Comparison of ENCODE assay signal across 8 cellular contexts in genomic region chr3:101687142-101687931, GRCh38. TPM values are rescaled to one million over a fixed set of nuclear protein-coding genes. Genes with fewer than 3 reads are reported as not detected.
DNase-seq lines count a peak whose midpoint lies in the region; ATAC-seq, FAIRE-seq and TF ChIP-seq lines count a peak whose summit lies in the region.

No MANE protein-coding gene starts in this region.

- no peak for TF ChIP-seq EP300 in HepG2 (IDR thresholded peaks at IDR 0.05; ENCODE audit: low read depth in 2 of 2, low read length in 2 of 2)
- no peak for TF ChIP-seq EP300 in HepG2 (CRISPR knock-in tag; IDR thresholded peaks at IDR 0.05; ENCODE audit: borderline replicate concordance)

- no peak for DNase-seq in T-helper 2 cell treated with Interferon-gamma antibody and Interleukin-4, amounts not matched to agents 5 μg/mL and 100 μg/mL, for 36 hours (ENCODE audit: low spot score)
- DNase-seq in T-helper 2 cell (no peak), body of pancreas (peak in 2 of 4 donors; percentile 25 to 38), HepG2 (ENCODE audit: low spot score) (no peak), NOMO-1 treated with DMSO at 0.1 percent for 48 hours (lab: John Stamatoyannopoulos, UW; ENCODE audit: unreplicated experiment) (no peak)
- no peak for DNase-seq in effector CD8-positive, alpha-beta T cell (lab: John Stamatoyannopoulos, UW)

- peaks cover 34% of the 10 kb centered on the region for H4K20me1 ChIP-seq in HepG2 (ENCODE audit: insufficient read depth, low read length)

- peak overlapping the region; percentile 99 for H3K9ac ChIP-seq in HepG2 (ENCODE audit: insufficient read depth, low read depth, low read length)

- 24 to 30% methylated on average over 23 to 25 of the region's 25 CpGs for WGBS in body of pancreas, 2 donors
- 52% methylated on average over 25 of the region's 25 CpGs for WGBS in HepG2 (ENCODE audit: low lambda C conversion rate)
- 61% methylated on average over 25 of the region's 25 CpGs for WGBS in thymus

- TF ChIP-seq POLR2A in body of pancreas (IDR thresholded peaks at IDR 0.05) (no peak), HepG2 (IDR thresholded peaks at IDR 0.05; ENCODE audit: insufficient read depth in 1 of 2, low read depth in 2 of 2, low read length in 2 of 2) (no peak)

- H3K27me3 Mint-ChIP-seq in T-helper 2 cell treated with Interferon-gamma antibody and Interleukin-4, amounts not matched to agents 5 μg/mL and 100 μg/mL, for 36 hours (ENCODE audit: low read depth): no peaks in the 10 kb centered on the region

- no peak for FAIRE-seq in HepG2 (lab: Jason Lieb, UNC)

- H3K27ac ChIP-seq in body of pancreas: peak overlapping the region; percentile 87 to 91 (median 88)
- H3K27ac ChIP-seq in HepG2 (ENCODE audit: extremely low read length, insufficient read depth, low read length): peak overlapping the region; percentile 85
- H3K27ac ChIP-seq in thymus (ENCODE audit: low read depth): peak overlapping the region; percentile 97

- peak overlapping the region; percentile 88 for H3K4me2 ChIP-seq in HepG2 (ENCODE audit: low read depth, low read length)

- CTCF ChIA-PET in HepG2 (lab: Yijun Ruan, JAX; ENCODE audit: low intra/inter-chr PET ratio, low total read pairs): no interaction called here

- H3K27ac Mint-ChIP-seq in T-helper 2 cell treated with Interferon-gamma antibody and Interleukin-4, amounts not matched to agents 5 μg/mL and 100 μg/mL, for 36 hours: peak overlapping the region; percentile 97

- H3K27me3 ChIP-seq in body of pancreas (no peaks in the 10 kb centered on the region), HepG2 (ENCODE audit: control insufficient read depth in 1 of 2, insufficient read depth in 2 of 2, low read length in 2 of 2) (peaks cover 0 to 4% of the 10 kb centered on the region in 2 experiments; a peak in 1 of 5 replicates), thymus (ENCODE audit: control insufficient read depth, insufficient read depth) (no peaks in the 10 kb centered on the region)

- H3K4me3 Mint-ChIP-seq in T-helper 2 cell treated with Interferon-gamma antibody and Interleukin-4, amounts not matched to agents 5 μg/mL and 100 μg/mL, for 36 hours: peak overlapping the region; percentile 98

- intact Hi-C loops in body of pancreas (cut with DNase I): no loop called here
- intact Hi-C loops in HepG2 (cut with micrococcal nuclease; ENCODE audit: unreplicated experiment): loop anchor here (2.0 to 5.0 kb wide), 2 partner anchors 37 to 90 kb away; partner anchors contain the start of genes CEP97 and NXPE3

- peaks cover 29% of the 10 kb centered on the region for H3K36me3 Mint-ChIP-seq in T-helper 2 cell treated with Interferon-gamma antibody and Interleukin-4, amounts not matched to agents 5 μg/mL and 100 μg/mL, for 36 hours (ENCODE audit: low read depth)

- no peak overlapping the region for H2AFZ ChIP-seq in HepG2 (ENCODE audit: low read length)

- H3K9me3 Mint-ChIP-seq in T-helper 2 cell treated with Interferon-gamma antibody and Interleukin-4, amounts not matched to agents 5 μg/mL and 100 μg/mL, for 36 hours: no peaks in the 10 kb centered on the region

- no peak for TF ChIP-seq RAD21 in HepG2 (CRISPR knock-in tag; IDR thresholded peaks at IDR 0.05)

- ATAC-seq in body of pancreas (no peak), HepG2 (no peak), HG02884 (IDR thresholded peaks at IDR 0.05; ENCODE audit: unreplicated experiment) (no peak)

- POLR2A ChIA-PET in HepG2 (lab: Yijun Ruan, JAX): interaction anchor here (1.0 to 4.3 kb wide), 6 partner anchors 11 to 126 kb away, joined by 3 to 106 read pairs (median 6); partner anchors contain the start of genes CEP97, PCNP, TRMT10C and ZBTB11

- H3K4me1 Mint-ChIP-seq in T-helper 2 cell treated with Interferon-gamma antibody and Interleukin-4, amounts not matched to agents 5 μg/mL and 100 μg/mL, for 36 hours (ENCODE audit: low read depth): peaks cover 24% of the 10 kb centered on the region

- BruUV-seq in HepG2 (replicated peaks; lab: Mats Ljungman, UMichigan): TSS peak; percentile 82

- in situ Hi-C loops in HepG2 (cut with HindIII; ENCODE audit: extremely low pct_ligation_motif_present, low pct_unique_long_range_greater_than_20kb): no loop called here

- H3K36me3 ChIP-seq in body of pancreas (replicated peaks in 1 of 2; ENCODE audit: insufficient read depth in 1 of 2, low read depth in 2 of 2): peaks cover 4 to 7% of the 10 kb centered on the region in 2 donors
- peaks cover 2 to 12% of the 10 kb centered on the region in 2 experiments for H3K36me3 ChIP-seq in HepG2 (replicated peaks in 1 of 2; ENCODE audit: control insufficient read depth in 1 of 2, insufficient read depth in 2 of 2, low read length in 2 of 2)
- peaks cover 10% of the 10 kb centered on the region for H3K36me3 ChIP-seq in thymus (ENCODE audit: control insufficient read depth, insufficient read depth)

- peaks cover 33% of the 10 kb centered on the region for H3K79me2 ChIP-seq in HepG2 (ENCODE audit: insufficient read depth, low read length)

- peak overlapping the region; percentile 28 to 56 for H3K4me3 ChIP-seq in body of pancreas
- peak overlapping the region; percentile 79 to 91 (median 91) for H3K4me3 ChIP-seq in HepG2 (replicated peaks in 1 of 3; ENCODE audit: insufficient read depth in 1 of 3, low read depth in 2 of 3, low read length in 3 of 3)
- peak overlapping the region; percentile 80 for H3K4me3 ChIP-seq in thymus (ENCODE audit: low read length)

- TF ChIP-seq CTCF in body of pancreas (IDR thresholded peaks at IDR 0.05) (no peak), HepG2 (CRISPR knock-in tag; IDR thresholded peaks at IDR 0.05) (no peak)

- H3K4me1 ChIP-seq in body of pancreas: peaks cover 31% of the 10 kb centered on the region
- H3K4me1 ChIP-seq in HepG2 (ENCODE audit: insufficient read depth, low read length): peaks cover 44% of the 10 kb centered on the region
- H3K4me1 ChIP-seq in thymus (ENCODE audit: control insufficient read depth, insufficient read depth, low read length): peaks cover 13% of the 10 kb centered on the region

- no peaks in the 10 kb centered on the region for H3K9me3 ChIP-seq in body of pancreas
- no peaks in the 10 kb centered on the region for H3K9me3 ChIP-seq in HepG2 (ENCODE audit: low read length)
- no peaks in the 10 kb centered on the region for H3K9me3 ChIP-seq in thymus (ENCODE audit: control insufficient read depth)

RNA-seq across cellular contexts. Expression of gene RPL24, which starts 0.8 kb away (rescaled TPM):
- 100 to 1,000 TPM; 616 to 646 TPM for total RNA-seq in body of pancreas
- total RNA-seq in HepG2 (2016; rRNA removed; fragmentation: Illumina TruSeq; extraction: Trizol): 1,056 and 1,362 TPM in 2 replicates
- 1,422 and 1,553 TPM in 2 replicates for total RNA-seq in HepG2 (2016; cell fraction: cytosol; rRNA removed; fragmentation: Illumina TruSeq; extraction: Trizol; ENCODE audit: low read depth)
- 1,073 and 1,398 TPM in 2 replicates for total RNA-seq in HepG2 (2016; cell fraction: insoluble cytoplasmic fraction; rRNA removed; fragmentation: Illumina TruSeq; extraction: Trizol)
- 1,942 and 1,946 TPM in 2 replicates for total RNA-seq in HepG2 (2016; cell fraction: membrane; rRNA removed; fragmentation: Illumina TruSeq; extraction: Trizol)
- 372 and 380 TPM in 2 replicates for total RNA-seq in HepG2 (2016; cell fraction: nucleus; rRNA removed; fragmentation: Illumina TruSeq; extraction: Trizol)
- polyA plus RNA-seq in HepG2 (2011; rRNA removed): 1,058 and 1,150 TPM in 2 replicates
- 564 and 1,013 TPM in 2 replicates for polyA plus RNA-seq in HepG2 (2011; cell fraction: cytosol; rRNA removed)
- polyA plus RNA-seq in HepG2 (2011; cell fraction: nucleus; rRNA removed): 191 and 261 TPM in 2 replicates
- 1,418 and 1,581 TPM in 2 replicates for polyA plus RNA-seq in HepG2 (2012)
- 1,680 and 1,696 TPM in 2 replicates for polyA plus RNA-seq in HepG2 (2016; cell fraction: cytosol; fragmentation: Illumina TruSeq; extraction: Trizol; ENCODE audit: low read depth)
- polyA plus RNA-seq in HepG2 (2016; cell fraction: insoluble cytoplasmic fraction; fragmentation: Illumina TruSeq; extraction: Trizol; ENCODE audit: low read depth): 1,319 and 1,459 TPM in 2 replicates
- polyA plus RNA-seq in HepG2 (2016; cell fraction: membrane; fragmentation: Illumina TruSeq; extraction: Trizol; ENCODE audit: low read depth): 1,798 and 1,842 TPM in 2 replicates
- 641 and 653 TPM in 2 replicates for polyA plus RNA-seq in HepG2 (2016; cell fraction: nucleus; fragmentation: Illumina TruSeq; extraction: Trizol; ENCODE audit: insufficient read depth, low read depth)
- polyA minus RNA-seq in HepG2 (2011; rRNA and poly(A)+ RNA removed; ENCODE audit: low replicate concordance): 269 and 569 TPM in 2 replicates
- polyA minus RNA-seq in HepG2 (2011; cell fraction: cytosol; rRNA and poly(A)+ RNA removed): 209 and 212 TPM in 2 replicates
- polyA minus RNA-seq in HepG2 (2011; cell fraction: nucleus; rRNA and poly(A)+ RNA removed): 213 and 250 TPM in 2 replicates
- 3,832 TPM for polyA plus RNA-seq in thymus

RNA-seq across cellular contexts. Expression of gene ZBTB11, which starts 10.4 kb away (rescaled TPM):
- 10 to 100 TPM; 11.5 to 20.5 TPM for total RNA-seq in body of pancreas
- 18.1 and 24.6 TPM in 2 replicates for total RNA-seq in HepG2 (2016; rRNA removed; fragmentation: Illumina TruSeq; extraction: Trizol)
- 5.4 and 8.1 TPM in 2 replicates for total RNA-seq in HepG2 (2016; cell fraction: cytosol; rRNA removed; fragmentation: Illumina TruSeq; extraction: Trizol; ENCODE audit: low read depth)
- total RNA-seq in HepG2 (2016; cell fraction: insoluble cytoplasmic fraction; rRNA removed; fragmentation: Illumina TruSeq; extraction: Trizol): 17.4 and 24.4 TPM in 2 replicates
- total RNA-seq in HepG2 (2016; cell fraction: membrane; rRNA removed; fragmentation: Illumina TruSeq; extraction: Trizol): 6.4 and 7.7 TPM in 2 replicates
- total RNA-seq in HepG2 (2016; cell fraction: nucleus; rRNA removed; fragmentation: Illumina TruSeq; extraction: Trizol): 20.2 and 22.5 TPM in 2 replicates
- polyA plus RNA-seq in HepG2 (2011; rRNA removed): 5.2 and 5.9 TPM in 2 replicates
- polyA plus RNA-seq in HepG2 (2011; cell fraction: cytosol; rRNA removed): 1.9 and 2.8 TPM in 2 replicates
- polyA plus RNA-seq in HepG2 (2011; cell fraction: nucleus; rRNA removed): 6.0 and 7.5 TPM in 2 replicates
- polyA plus RNA-seq in HepG2 (2012): 7.3 and 8.2 TPM in 2 replicates
- 0.27 TPM in 2 replicates for polyA plus RNA-seq in HepG2 (2016; cell fraction: cytosol; fragmentation: Illumina TruSeq; extraction: Trizol; ENCODE audit: low read depth)
- 12.4 and 13.0 TPM in 2 replicates for polyA plus RNA-seq in HepG2 (2016; cell fraction: insoluble cytoplasmic fraction; fragmentation: Illumina TruSeq; extraction: Trizol; ENCODE audit: low read depth)
- 1.3 TPM in 2 replicates for polyA plus RNA-seq in HepG2 (2016; cell fraction: membrane; fragmentation: Illumina TruSeq; extraction: Trizol; ENCODE audit: low read depth)
- polyA plus RNA-seq in HepG2 (2016; cell fraction: nucleus; fragmentation: Illumina TruSeq; extraction: Trizol; ENCODE audit: insufficient read depth, low read depth): 18.0 and 18.7 TPM in 2 replicates
- polyA minus RNA-seq in HepG2 (2011; rRNA and poly(A)+ RNA removed; ENCODE audit: low replicate concordance): 7.1 and 9.5 TPM in 2 replicates
- polyA minus RNA-seq in HepG2 (2011; cell fraction: cytosol; rRNA and poly(A)+ RNA removed): 11.8 and 14.0 TPM in 2 replicates
- polyA minus RNA-seq in HepG2 (2011; cell fraction: nucleus; rRNA and poly(A)+ RNA removed): 27.7 and 31.0 TPM in 2 replicates
- 19.8 TPM for polyA plus RNA-seq in thymus

RNA-seq across cellular contexts. Expression of gene CEP97, which starts 37.1 kb away (rescaled TPM):
- 1 to 10 TPM; 3.3 to 3.4 TPM for total RNA-seq in body of pancreas
- 6.5 and 10.2 TPM in 2 replicates for total RNA-seq in HepG2 (2016; rRNA removed; fragmentation: Illumina TruSeq; extraction: Trizol)
- total RNA-seq in HepG2 (2016; cell fraction: cytosol; rRNA removed; fragmentation: Illumina TruSeq; extraction: Trizol; ENCODE audit: low read depth): 0.88 and 0.91 TPM in 2 replicates
- total RNA-seq in HepG2 (2016; cell fraction: insoluble cytoplasmic fraction; rRNA removed; fragmentation: Illumina TruSeq; extraction: Trizol): 6.7 and 10.1 TPM in 2 replicates
- total RNA-seq in HepG2 (2016; cell fraction: membrane; rRNA removed; fragmentation: Illumina TruSeq; extraction: Trizol): 1.4 and 1.5 TPM in 2 replicates
- total RNA-seq in HepG2 (2016; cell fraction: nucleus; rRNA removed; fragmentation: Illumina TruSeq; extraction: Trizol): 6.3 and 6.4 TPM in 2 replicates
- polyA plus RNA-seq in HepG2 (2011; rRNA removed): 0.71 and 0.99 TPM in 2 replicates
- 0.43 and 0.78 TPM in 2 replicates for polyA plus RNA-seq in HepG2 (2011; cell fraction: cytosol; rRNA removed)
- polyA plus RNA-seq in HepG2 (2011; cell fraction: nucleus; rRNA removed): 0.72 and 2.3 TPM in 2 replicates
- 1.4 and 1.8 TPM in 2 replicates for polyA plus RNA-seq in HepG2 (2012)
- polyA plus RNA-seq in HepG2 (2016; cell fraction: cytosol; fragmentation: Illumina TruSeq; extraction: Trizol; ENCODE audit: low read depth): 0.03 and 0.05 TPM in 2 replicates
- 2.2 and 2.4 TPM in 2 replicates for polyA plus RNA-seq in HepG2 (2016; cell fraction: insoluble cytoplasmic fraction; fragmentation: Illumina TruSeq; extraction: Trizol; ENCODE audit: low read depth)
- polyA plus RNA-seq in HepG2 (2016; cell fraction: membrane; fragmentation: Illumina TruSeq; extraction: Trizol; ENCODE audit: low read depth): 0.16 and 0.17 TPM in 2 replicates
- 3.7 and 4.7 TPM in 2 replicates for polyA plus RNA-seq in HepG2 (2016; cell fraction: nucleus; fragmentation: Illumina TruSeq; extraction: Trizol; ENCODE audit: insufficient read depth, low read depth)
- polyA minus RNA-seq in HepG2 (2011; rRNA and poly(A)+ RNA removed; ENCODE audit: low replicate concordance): 1.5 and 7.8 TPM in 2 replicates
- 3.0 and 4.2 TPM in 2 replicates for polyA minus RNA-seq in HepG2 (2011; cell fraction: cytosol; rRNA and poly(A)+ RNA removed)
- polyA minus RNA-seq in HepG2 (2011; cell fraction: nucleus; rRNA and poly(A)+ RNA removed): 5.2 and 6.5 TPM in 2 replicates
- 4.5 TPM for polyA plus RNA-seq in thymus
